ENCODE assay signal across 13 cellular contexts in genomic region chr22:41009222-41009948, GRCh38. TPM values are rescaled to one million over a fixed set of nuclear protein-coding genes. Genes with fewer than 3 reads are reported as not detected.
A peak's percentile ranks its signal among the peaks of the same experiment; 100 is the strongest.
DNase-seq lines count a peak whose midpoint lies in the region; ATAC-seq, FAIRE-seq and TF ChIP-seq lines count a peak whose summit lies in the region.
"Had no signal": no experiment of that assay in that cellular context is flagged by ENCODE, and none has a peak within 500 bp of the region (broad histone marks: within the 10 kb centered on the region; RNA-seq: fewer than 3 reads in every experiment).

No MANE protein-coding gene starts in this region.

- H3K36me3 ChIP-seq in bronchial epithelial cell (ENCODE audit: control insufficient read depth, insufficient read depth, low read length) = no peaks in the 10 kb centered on the region
- no peaks in the 10 kb centered on the region for H3K36me3 ChIP-seq in osteoblast (ENCODE audit: insufficient read depth, low read length)
- H3K36me3 ChIP-seq: Peyer's patch had no signal

- H4K20me1 ChIP-seq in osteoblast (ENCODE audit: insufficient read depth, low read length) = no peaks in the 10 kb centered on the region

- DNase-seq in GM04504 (ENCODE audit: low read depth) = peak; percentile 58
- DNase-seq in NCI-H146 (lab: John Stamatoyannopoulos, UW) = peak; percentile 61
- DNase-seq in bronchial epithelial cell (ENCODE audit: low read depth) = peak; percentile 43
- DNase-seq in osteoblast (ENCODE audit: insufficient read length, low spot score, missing footprints) = peak; percentile 67
- DNase-seq in UCSD-AML1 (lab: John Stamatoyannopoulos, UW; ENCODE audit: unreplicated experiment) = no peak
- no peak for DNase-seq in activated CD4-positive, CD25-positive, alpha-beta regulatory T cell (lab: John Stamatoyannopoulos, UW)
- DNase-seq: activated B cell treated with CpG ODN at 0.5 μM for 24 hours, cerebellar nuclear complex, DMS79, head of caudate nucleus, mesendoderm, Peyer's patch had no signal

- peak overlapping the region; percentile 21 for H3K4me2 ChIP-seq in osteoblast (ENCODE audit: insufficient read depth, low read length)

- H3K4me3 ChIP-seq in bronchial epithelial cell (ENCODE audit: low read depth, low read length) (no peak overlapping the region), osteoblast (ENCODE audit: insufficient read depth, low read length) (no peak overlapping the region)
- H3K4me3 ChIP-seq: Peyer's patch had no signal

- no peak overlapping the region for H3K27ac ChIP-seq in osteoblast (ENCODE audit: low read depth, low read length)
- H3K27ac ChIP-seq: Peyer's patch had no signal

- no peak for ATAC-seq in HG02678 (IDR thresholded peaks at IDR 0.05; ENCODE audit: unreplicated experiment)

- H2AFZ ChIP-seq in osteoblast (ENCODE audit: low read length) = no peak overlapping the region

- no peaks in the 10 kb centered on the region for H3K9me3 ChIP-seq in osteoblast (ENCODE audit: low read depth, low read length)
- H3K9me3 ChIP-seq: Peyer's patch had no signal

- H3K79me2 ChIP-seq in osteoblast (ENCODE audit: insufficient read depth, low read length) = no peaks in the 10 kb centered on the region

- H3K4me1 ChIP-seq in osteoblast (ENCODE audit: insufficient read depth, low read length) = peaks cover 3% of the 10 kb centered on the region
- H3K4me1 ChIP-seq: Peyer's patch had no signal

- no peak for TF ChIP-seq CTCF in bronchial epithelial cell (IDR thresholded peaks at IDR 0.05; ENCODE audit: insufficient read depth, low read length, severe bottlenecking)
- no peak for TF ChIP-seq CTCF in osteoblast (IDR thresholded peaks at IDR 0.05; ENCODE audit: extremely low read depth, low read depth, low read length)

- H3K27me3 ChIP-seq in bronchial epithelial cell (ENCODE audit: control insufficient read depth, insufficient read depth, low read length) = no peaks in the 10 kb centered on the region
- H3K27me3 ChIP-seq in osteoblast (ENCODE audit: insufficient read depth, low read length) = peaks cover 3% of the 10 kb centered on the region
- H3K27me3 ChIP-seq: Peyer's patch had no signal

- no peak for FAIRE-seq in bronchial epithelial cell (lab: Jason Lieb, UNC)

RNA-seq across cellular contexts. Expression of gene RBX1, which starts 58.2 kb away (rescaled TPM):
- total RNA-seq in bronchial epithelial cell (35.8 and 45.7 TPM in 2 replicates), osteoblast (28.2 and 38.3 TPM in 2 replicates)

Comparison
In these comparisons a context has a peak if more than half of its experiments do, and no peak if none do; other contexts are left out.
1. DNase-seq: peak in GM04504 (single experiment), NCI-H146 (single experiment), bronchial epithelial cell (single experiment) and osteoblast (single experiment); none in UCSD-AML1 (single experiment) and activated CD4-positive, CD25-positive, alpha-beta regulatory T cell (0 of 4).